In genomic region chr20:59118855-59119254, GRCh38 we compare ENCODE assay signal across 16 cellular contexts. TPM values are rescaled to one million over a fixed set of nuclear protein-coding genes. Genes with fewer than 3 reads are reported as not detected.
DNase-seq lines count a peak whose midpoint lies in the region; ATAC-seq, FAIRE-seq and TF ChIP-seq lines count a peak whose summit lies in the region.
"Had no signal": no experiment of that assay in that cellular context is flagged by ENCODE, and none has a peak within 500 bp of the region (broad histone marks: within the 10 kb centered on the region; RNA-seq: fewer than 3 reads in every experiment).

No MANE protein-coding gene starts in this region.

- H3K27me3 ChIP-seq in HepG2 (ENCODE audit: control insufficient read depth in 1 of 2, insufficient read depth in 2 of 2, low read length in 2 of 2) (peaks cover 0 to 44% of the 10 kb centered on the region in 2 experiments; a peak in 1 of 5 replicates), right lobe of liver (no peaks in the 10 kb centered on the region), body of pancreas (no peaks in the 10 kb centered on the region), sigmoid colon (no peaks in the 10 kb centered on the region), SJCRH30 (no peaks in the 10 kb centered on the region; the same call in 1 of the 2 replicates)

- H3K4me2 ChIP-seq in HepG2 (ENCODE audit: low read depth, low read length): no peak overlapping the region

- H3K9me3 ChIP-seq in HepG2 (ENCODE audit: low read length) (0 out of 2 replicates have a peak, but pooled peaks cover 5% of the 10 kb centered on the region), right lobe of liver (no peaks in the 10 kb centered on the region), body of pancreas (no peaks in the 10 kb centered on the region), sigmoid colon (peaks cover 0 to 2% (median 0%) of the 10 kb centered on the region in 4 donors), SJCRH30 (replicated peaks) (peaks cover 10% of the 10 kb centered on the region; the same call in 1 of the 2 replicates)

- no peak for ATAC-seq in HepG2
- ATAC-seq in right lobe of liver: no peak
- peak; percentile 12 for ATAC-seq in body of pancreas
- ATAC-seq: HCT116 had no signal

- H3K27ac ChIP-seq in HepG2 (ENCODE audit: extremely low read length, insufficient read depth, low read length): no peak overlapping the region
- H3K27ac ChIP-seq in right lobe of liver: no peak overlapping the region
- no peak overlapping the region for H3K27ac ChIP-seq in body of pancreas
- no peak overlapping the region for H3K27ac ChIP-seq in sigmoid colon
- H3K27ac ChIP-seq in SJCRH30: no peak overlapping the region
- no peak overlapping the region for H3K27ac ChIP-seq in substantia nigra (ENCODE audit: low read depth, low read length, poor library complexity, severe bottlenecking)
- H3K27ac ChIP-seq: C4-2B, GM23248 had no signal

- H3K79me2 ChIP-seq in HepG2 (ENCODE audit: insufficient read depth, low read length): no peaks in the 10 kb centered on the region

- TF ChIP-seq EP300 in HepG2 (IDR thresholded peaks at IDR 0.05; ENCODE audit: low read depth in 2 of 2, low read length in 2 of 2) (no peak), HepG2 (CRISPR knock-in tag; IDR thresholded peaks at IDR 0.05; ENCODE audit: borderline replicate concordance) (no peak), sigmoid colon (IDR thresholded peaks at IDR 0.05) (no peak)

- no peak overlapping the region for H2AFZ ChIP-seq in HepG2 (ENCODE audit: low read length)
- H2AFZ ChIP-seq: GM23248 had no signal

- POLR2A ChIA-PET in HepG2 (lab: Yijun Ruan, JAX): no interaction called here

- FAIRE-seq in HepG2 (lab: Jason Lieb, UNC) (no peak), HTR-8/SVneo (lab: Jason Lieb, UNC) (peak; percentile 40)
- FAIRE-seq: H54 had no signal

- no peak for TF ChIP-seq CTCF in HepG2 (CRISPR knock-in tag; IDR thresholded peaks at IDR 0.05)
- no peak for TF ChIP-seq CTCF in right lobe of liver (IDR thresholded peaks at IDR 0.05)
- TF ChIP-seq CTCF in body of pancreas (IDR thresholded peaks at IDR 0.05): no peak
- no peak for TF ChIP-seq CTCF in sigmoid colon (IDR thresholded peaks at IDR 0.05)

- in situ Hi-C loops in HepG2 (cut with HindIII; ENCODE audit: extremely low pct_ligation_motif_present, low pct_unique_long_range_greater_than_20kb): no loop called here

- 11% methylated on average over 9 of the region's 9 CpGs for WGBS in HepG2 (ENCODE audit: low lambda C conversion rate)
- WGBS in right lobe of liver (ENCODE audit: insufficient coverage, low coverage, low lambda C conversion rate, missing lambda C conversion rate): 62% methylated on average over 9 of the region's 9 CpGs
- WGBS in body of pancreas, 2 donors: 38 to 46% methylated on average over 9 of the region's 9 CpGs
- 67 to 84% methylated on average over 9 of the region's 9 CpGs for WGBS in sigmoid colon, 2 donors

- H3K36me3 ChIP-seq in HepG2 (replicated peaks in 1 of 2; ENCODE audit: control insufficient read depth in 1 of 2, insufficient read depth in 2 of 2, low read length in 2 of 2) (no peaks in the 10 kb centered on the region), right lobe of liver (no peaks in the 10 kb centered on the region), body of pancreas (replicated peaks in 1 of 2; ENCODE audit: insufficient read depth in 1 of 2, low read depth in 2 of 2) (no peaks in the 10 kb centered on the region), sigmoid colon (no peaks in the 10 kb centered on the region), SJCRH30 (no peaks in the 10 kb centered on the region)

- no peak for DNase-seq in HepG2 (ENCODE audit: low spot score)
- no peak for DNase-seq in right lobe of liver
- DNase-seq in HTR-8/SVneo (ENCODE audit: insufficient read length, low spot score): no peak
- DNase-seq in body of pancreas: peak in 2 of 4 donors; percentile 22 to 26
- no peak for DNase-seq in NCI-H187 treated with DMSO at 0.1 percent for 48 hours (lab: John Stamatoyannopoulos, UW)
- DNase-seq in sigmoid colon: no peak
- DNase-seq in SJCRH30: no peak
- DNase-seq in substantia nigra (lab: John Stamatoyannopoulos, UW): no peak
- DNase-seq: 8988T, ACHN, DMS53, GM23248 had no signal

- no peak for TF ChIP-seq POLR2A in HepG2 (IDR thresholded peaks at IDR 0.05; ENCODE audit: insufficient read depth in 1 of 2, low read depth in 2 of 2, low read length in 2 of 2)
- no peak for TF ChIP-seq POLR2A in right lobe of liver (IDR thresholded peaks at IDR 0.05)
- TF ChIP-seq POLR2A in body of pancreas (IDR thresholded peaks at IDR 0.05): no peak
- TF ChIP-seq POLR2A in sigmoid colon (IDR thresholded peaks at IDR 0.05): no peak

- H3K4me1 ChIP-seq in HepG2 (ENCODE audit: insufficient read depth, low read length) (no peaks in the 10 kb centered on the region), right lobe of liver (no peaks in the 10 kb centered on the region), body of pancreas (no peaks in the 10 kb centered on the region), sigmoid colon (no peaks in the 10 kb centered on the region), SJCRH30 (no peaks in the 10 kb centered on the region; the same call in 1 of the 2 replicates)

- intact Hi-C loops in HepG2 (cut with micrococcal nuclease; ENCODE audit: unreplicated experiment): no loop called here
- intact Hi-C loops in right lobe of liver (cut with DNase I): no loop called here
- intact Hi-C loops in body of pancreas (cut with DNase I): no loop called here
- intact Hi-C loops in sigmoid colon (cut with DNase I): no loop called here

- no TSS peak for BruUV-seq in HepG2 (replicated peaks; lab: Mats Ljungman, UMichigan)

- H3K9ac ChIP-seq in HepG2 (ENCODE audit: insufficient read depth, low read depth, low read length): no peak overlapping the region
- H3K9ac ChIP-seq: GM23248 had no signal

- H3K4me3 ChIP-seq in HepG2 (replicated peaks in 1 of 3; ENCODE audit: insufficient read depth in 1 of 3, low read depth in 2 of 3, low read length in 3 of 3) (no peak overlapping the region), right lobe of liver (no peak overlapping the region), body of pancreas (no peak overlapping the region), sigmoid colon (no peak overlapping the region), SJCRH30 (no peak overlapping the region)
- H3K4me3 ChIP-seq: GM23248 had no signal

- no peaks in the 10 kb centered on the region for H4K20me1 ChIP-seq in HepG2 (ENCODE audit: insufficient read depth, low read length)

- no peak for TF ChIP-seq RAD21 in HepG2 (CRISPR knock-in tag; IDR thresholded peaks at IDR 0.05)

- CTCF ChIA-PET in HepG2 (lab: Yijun Ruan, JAX; ENCODE audit: low intra/inter-chr PET ratio, low total read pairs): no interaction called here

TF ChIP-seq in HepG2, 621 proteins besides CTCF, POLR2A, EP300 and RAD21:
- TF ChIP-seq SUZ12 (IDR thresholded peaks at IDR 0.05; ENCODE audit: low read depth, low read length) (no peak), MAFF (IDR thresholded peaks at IDR 0.05; ENCODE audit: low read depth, low read length) (peak; percentile 90), ZSCAN12 (CRISPR knock-in tag; IDR thresholded peaks at IDR 0.05) (no peak), MAFK (conservative IDR thresholded peaks at IDR 0.05 in 1 of 2, IDR thresholded peaks at IDR 0.05 in 1 of 2; ENCODE audit: low read length in 2 of 2) (peak; percentile 92 to 93)
TF ChIP-seq in HepG2: peak in this region for 2.

RNA-seq across cellular contexts. Expression of gene ZNF831, which starts 44.8 kb away (rescaled TPM):
- total RNA-seq in HepG2 (2016; rRNA removed; fragmentation: Illumina TruSeq; extraction: Trizol) (not detected in 2 replicates), right lobe of liver (under 1 TPM; 0.04 to 0.25 (median 0.07) TPM), body of pancreas (1 to 10 TPM in 1 of 2 donors, under 1 TPM in 1; 0.66 to 1.6 TPM), sigmoid colon (1 to 10 TPM in 1 of 4 donors, under 1 TPM in 3; 0.27 to 1.8 (median 0.50) TPM)
- not detected in 2 replicates for total RNA-seq in HepG2 (2016; cell fraction: cytosol; rRNA removed; fragmentation: Illumina TruSeq; extraction: Trizol; ENCODE audit: low read depth)
- total RNA-seq in HepG2 (2016; cell fraction: insoluble cytoplasmic fraction; rRNA removed; fragmentation: Illumina TruSeq; extraction: Trizol): not detected in 2 replicates
- total RNA-seq in HepG2 (2016; cell fraction: membrane; rRNA removed; fragmentation: Illumina TruSeq; extraction: Trizol): not detected in 2 replicates
- total RNA-seq in HepG2 (2016; cell fraction: nucleus; rRNA removed; fragmentation: Illumina TruSeq; extraction: Trizol): not detected in 2 replicates
- polyA plus RNA-seq in HepG2 (2011; rRNA removed) (not detected in 2 replicates), sigmoid colon (1 to 10 TPM in 1 of 3 donors, under 1 TPM in 1, not detected in 1; under 0.01 to 4.4 TPM)
- not detected in 2 replicates for polyA plus RNA-seq in HepG2 (2011; cell fraction: cytosol; rRNA removed)
- polyA plus RNA-seq in HepG2 (2011; cell fraction: nucleus; rRNA removed): not detected in 2 replicates
- not detected in 2 replicates for polyA plus RNA-seq in HepG2 (2012)
- polyA plus RNA-seq in HepG2 (2016; cell fraction: cytosol; fragmentation: Illumina TruSeq; extraction: Trizol; ENCODE audit: low read depth): not detected in 2 replicates
- polyA plus RNA-seq in HepG2 (2016; cell fraction: insoluble cytoplasmic fraction; fragmentation: Illumina TruSeq; extraction: Trizol; ENCODE audit: low read depth): not detected in 2 replicates
- polyA plus RNA-seq in HepG2 (2016; cell fraction: membrane; fragmentation: Illumina TruSeq; extraction: Trizol; ENCODE audit: low read depth): not detected in 2 replicates
- not detected in 2 replicates for polyA plus RNA-seq in HepG2 (2016; cell fraction: nucleus; fragmentation: Illumina TruSeq; extraction: Trizol; ENCODE audit: insufficient read depth, low read depth)
- not detected in 2 replicates for polyA minus RNA-seq in HepG2 (2011; rRNA and poly(A)+ RNA removed; ENCODE audit: low replicate concordance)
- polyA minus RNA-seq in HepG2 (2011; cell fraction: cytosol; rRNA and poly(A)+ RNA removed): not detected in 2 replicates
- polyA minus RNA-seq in HepG2 (2011; cell fraction: nucleus; rRNA and poly(A)+ RNA removed): not detected in 2 replicates
- 0.58 and 0.59 TPM in 2 replicates for total RNA-seq in SJCRH30 (2014; rRNA removed; shearing (Covaris generic))
- total RNA-seq: Daoy, GM23248 had no signal
- polyA plus RNA-seq: GM23248 had no signal
